ENCODE assay signal across 15 cellular contexts in genomic region chr4:148118628-148119027, GRCh38.
"Had no signal": no experiment of that assay in that cellular context is flagged by ENCODE, and none has a peak within 500 bp of the region (broad histone marks: within the 10 kb centered on the region; RNA-seq: fewer than 3 reads in every experiment).

No MANE protein-coding gene starts in this region.

- H3K27me3 ChIP-seq: left lung had no signal

- DNase-seq: activated naive CD4-positive, alpha-beta T cell; activated naive CD8-positive, alpha-beta T cell treated with anti-CD3 and anti-CD28 coated beads, Interleukin-2, amount 10 ng/mL, durations not matched to agents 7 days and 5 days; central memory CD4-positive, alpha-beta T cell; hypothalamus; kidney; left lung; stimulated activated CD4-positive, alpha-beta T cell treated with anti-CD3 and anti-CD28 coated beads, Interleukin-12 subunit alpha, Interleukin-12 subunit beta, amount 100 ng/mL, for 4 hours; stimulated activated CD4-positive, alpha-beta T cell treated with anti-CD3 and anti-CD28 coated beads, Interleukin-2, amount 100 ng/mL, for 24 hours had no signal

- H3K27ac ChIP-seq: coronary artery, left lung had no signal

- H3K4me3 ChIP-seq: coronary artery, left lung had no signal

- H3K4me1 ChIP-seq: left lung had no signal

- ATAC-seq: activated CD4-positive, CD25-positive, alpha-beta regulatory T cell treated with anti-CD3 and anti-CD28 coated beads, Interleukin-2, amount 50 U/mL, for 24 hours; esophagus mucosa; left lung; natural killer cell treated with Interleukin-12 subunit alpha and Interleukin-12 subunit beta and Interleukin-15 and Interleukin-18, amount 100 ng/mL, for 72 hours; sciatic nerve; stimulated activated effector memory CD8-positive, alpha-beta T cell treated with anti-CD3 and anti-CD28 coated beads, Interleukin-12 subunit alpha, Interleukin-12 subunit beta, amount 100 ng/mL, for 72 hours had no signal

- H3K27me3 Mint-ChIP-seq: activated naive CD8-positive, alpha-beta T cell treated with anti-CD3 and anti-CD28 coated beads, Interleukin-2, amount 10 ng/mL, durations not matched to agents 7 days and 5 days had no signal

- H3K36me3 Mint-ChIP-seq: stimulated activated effector memory CD8-positive, alpha-beta T cell treated with anti-CD3 and anti-CD28 coated beads, Interleukin-12 subunit alpha, Interleukin-12 subunit beta, amount 100 ng/mL, for 72 hours had no signal

- H3K4me3 Mint-ChIP-seq: activated naive CD8-positive, alpha-beta T cell treated with anti-CD3 and anti-CD28 coated beads, Interleukin-2, amount 10 ng/mL, durations not matched to agents 7 days and 5 days; brain; natural killer cell treated with Interleukin-12 subunit alpha and Interleukin-12 subunit beta and Interleukin-15 and Interleukin-18, amount 100 ng/mL, for 72 hours; stimulated activated effector memory CD8-positive, alpha-beta T cell treated with anti-CD3 and anti-CD28 coated beads, Interleukin-12 subunit alpha, Interleukin-12 subunit beta, amount 100 ng/mL, for 72 hours had no signal

- H3K4me1 Mint-ChIP-seq: activated naive CD8-positive, alpha-beta T cell treated with anti-CD3 and anti-CD28 coated beads, Interleukin-2, amount 10 ng/mL, durations not matched to agents 7 days and 5 days had no signal

- H3K27ac Mint-ChIP-seq: activated naive CD8-positive, alpha-beta T cell treated with anti-CD3 and anti-CD28 coated beads, Interleukin-2, amount 10 ng/mL, durations not matched to agents 7 days and 5 days; natural killer cell treated with Interleukin-12 subunit alpha and Interleukin-12 subunit beta and Interleukin-15 and Interleukin-18, amount 100 ng/mL, for 72 hours; stimulated activated effector memory CD8-positive, alpha-beta T cell treated with anti-CD3 and anti-CD28 coated beads, Interleukin-12 subunit alpha, Interleukin-12 subunit beta, amount 100 ng/mL, for 72 hours had no signal
